In the genomic region with DNA sequence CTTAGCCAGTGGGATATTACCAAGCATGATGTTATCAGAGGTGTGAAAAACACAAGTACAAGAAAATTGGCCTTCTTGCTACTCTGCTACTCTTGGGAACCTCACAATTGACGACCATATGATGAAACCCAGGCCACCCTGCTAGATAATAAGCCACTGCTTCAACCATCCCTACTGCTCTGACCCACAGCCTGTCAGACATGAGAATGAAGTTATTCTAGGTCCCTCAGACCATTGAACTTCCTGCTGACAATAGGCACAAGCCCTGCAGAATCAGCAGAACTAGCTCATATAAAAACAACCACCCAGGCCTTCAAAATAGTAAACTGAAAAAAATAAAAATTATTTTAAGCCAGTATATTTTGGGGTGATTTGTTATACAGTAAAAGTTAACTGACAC, we compare ENCODE assay signal across 22 cellular contexts.
"Had no signal": no experiment of that assay in that cellular context is flagged by ENCODE, and none has a peak within 500 bp of the region (broad histone marks: within the 10 kb centered on the region; RNA-seq: fewer than 3 reads in every experiment).

No MANE protein-coding gene starts in this region.

- H3K4me1 ChIP-seq: esophagus squamous epithelium, gastrocnemius medialis, heart right ventricle, left lung, lower lobe of right lung had no signal

- H3K4me3 ChIP-seq: coronary artery, dorsolateral prefrontal cortex, esophagus squamous epithelium, gastrocnemius medialis, heart right ventricle, left lung, lower lobe of right lung had no signal

- H3K27ac ChIP-seq: coronary artery, dorsolateral prefrontal cortex, epithelial cell of prostate, esophagus squamous epithelium, gastrocnemius medialis, heart right ventricle, left lung, lower lobe of right lung had no signal

- ATAC-seq: esophagus mucosa, gastrocnemius medialis, heart right ventricle, left cardiac atrium, left lung, left ventricle myocardium superior, lower lobe of right lung had no signal

- H3K9me3 ChIP-seq: esophagus squamous epithelium, gastrocnemius medialis, left lung, lower lobe of right lung had no signal

- H3K27me3 ChIP-seq: dorsolateral prefrontal cortex, esophagus squamous epithelium, gastrocnemius medialis, heart right ventricle, left lung had no signal

- H3K36me3 ChIP-seq: esophagus squamous epithelium, gastrocnemius medialis, heart right ventricle, left lung, lower lobe of right lung had no signal

- DNase-seq: dermis blood vessel endothelial cell; dorsolateral prefrontal cortex; effector CD4-positive, alpha-beta T cell; effector memory CD4-positive, alpha-beta T cell; erythroblast; esophagus squamous epithelium; foreskin fibroblast; foreskin melanocyte; gastrocnemius medialis; glutamatergic neuron; head of caudate nucleus; heart right ventricle; hippocampal formation; left cardiac atrium; left lung; left ventricle myocardium superior; lower lobe of right lung; mesendoderm; midbrain had no signal
